1 cellular context compared by ENCODE assay signal in the genomic region with DNA sequence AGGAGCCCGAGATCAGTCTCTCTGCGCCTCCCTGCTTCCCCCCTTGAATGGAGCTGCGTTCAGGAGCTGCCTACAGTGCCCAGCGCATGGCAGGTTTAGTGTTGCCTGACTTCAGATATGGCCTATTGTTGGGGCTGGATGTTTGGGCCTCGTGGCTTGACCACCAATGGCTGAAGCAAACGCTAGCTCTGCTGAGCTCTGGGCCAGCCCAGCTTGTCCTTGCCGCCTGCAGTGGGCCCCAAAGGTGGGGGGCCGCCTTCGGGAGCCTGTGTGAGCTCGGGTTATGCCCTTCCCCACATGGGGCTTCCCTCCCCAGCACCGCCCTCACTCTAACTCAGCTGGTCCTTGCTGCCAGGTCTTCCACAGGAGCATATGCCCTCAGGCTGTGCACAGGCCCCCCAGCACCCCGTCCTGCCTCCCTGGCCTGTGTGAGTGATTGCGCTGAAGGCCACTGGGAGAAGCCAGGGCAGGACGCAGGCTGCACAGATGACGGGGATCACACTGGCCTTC.
TF ChIP-seq lines count a peak whose summit lies in the region.

No MANE protein-coding gene starts in this region.

TF ChIP-seq in WTC11, 78 proteins besides CTCF, POLR2A, EP300 and RAD21 (continued from another document):
- TF ChIP-seq, protein P1, sequence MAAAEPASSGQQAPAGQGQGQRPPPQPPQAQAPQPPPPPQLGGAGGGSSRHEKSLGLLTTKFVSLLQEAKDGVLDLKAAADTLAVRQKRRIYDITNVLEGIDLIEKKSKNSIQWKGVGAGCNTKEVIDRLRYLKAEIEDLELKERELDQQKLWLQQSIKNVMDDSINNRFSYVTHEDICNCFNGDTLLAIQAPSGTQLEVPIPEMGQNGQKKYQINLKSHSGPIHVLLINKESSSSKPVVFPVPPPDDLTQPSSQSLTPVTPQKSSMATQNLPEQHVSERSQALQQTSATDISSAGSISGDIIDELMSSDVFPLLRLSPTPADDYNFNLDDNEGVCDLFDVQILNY (CRISPR knock-in tag; IDR thresholded peaks at IDR 0.05) = no peak
- TF ChIP-seq FOXJ3 (CRISPR knock-in tag; IDR thresholded peaks at IDR 0.05; ENCODE audit: borderline replicate concordance) = no peak
- TF ChIP-seq SMAD4 (CRISPR knock-in tag; IDR thresholded peaks at IDR 0.05) = no peak
- TF ChIP-seq ARID4B (CRISPR knock-in tag; IDR thresholded peaks at IDR 0.05; ENCODE audit: borderline replicate concordance) = no peak
- TF ChIP-seq, protein P2, sequence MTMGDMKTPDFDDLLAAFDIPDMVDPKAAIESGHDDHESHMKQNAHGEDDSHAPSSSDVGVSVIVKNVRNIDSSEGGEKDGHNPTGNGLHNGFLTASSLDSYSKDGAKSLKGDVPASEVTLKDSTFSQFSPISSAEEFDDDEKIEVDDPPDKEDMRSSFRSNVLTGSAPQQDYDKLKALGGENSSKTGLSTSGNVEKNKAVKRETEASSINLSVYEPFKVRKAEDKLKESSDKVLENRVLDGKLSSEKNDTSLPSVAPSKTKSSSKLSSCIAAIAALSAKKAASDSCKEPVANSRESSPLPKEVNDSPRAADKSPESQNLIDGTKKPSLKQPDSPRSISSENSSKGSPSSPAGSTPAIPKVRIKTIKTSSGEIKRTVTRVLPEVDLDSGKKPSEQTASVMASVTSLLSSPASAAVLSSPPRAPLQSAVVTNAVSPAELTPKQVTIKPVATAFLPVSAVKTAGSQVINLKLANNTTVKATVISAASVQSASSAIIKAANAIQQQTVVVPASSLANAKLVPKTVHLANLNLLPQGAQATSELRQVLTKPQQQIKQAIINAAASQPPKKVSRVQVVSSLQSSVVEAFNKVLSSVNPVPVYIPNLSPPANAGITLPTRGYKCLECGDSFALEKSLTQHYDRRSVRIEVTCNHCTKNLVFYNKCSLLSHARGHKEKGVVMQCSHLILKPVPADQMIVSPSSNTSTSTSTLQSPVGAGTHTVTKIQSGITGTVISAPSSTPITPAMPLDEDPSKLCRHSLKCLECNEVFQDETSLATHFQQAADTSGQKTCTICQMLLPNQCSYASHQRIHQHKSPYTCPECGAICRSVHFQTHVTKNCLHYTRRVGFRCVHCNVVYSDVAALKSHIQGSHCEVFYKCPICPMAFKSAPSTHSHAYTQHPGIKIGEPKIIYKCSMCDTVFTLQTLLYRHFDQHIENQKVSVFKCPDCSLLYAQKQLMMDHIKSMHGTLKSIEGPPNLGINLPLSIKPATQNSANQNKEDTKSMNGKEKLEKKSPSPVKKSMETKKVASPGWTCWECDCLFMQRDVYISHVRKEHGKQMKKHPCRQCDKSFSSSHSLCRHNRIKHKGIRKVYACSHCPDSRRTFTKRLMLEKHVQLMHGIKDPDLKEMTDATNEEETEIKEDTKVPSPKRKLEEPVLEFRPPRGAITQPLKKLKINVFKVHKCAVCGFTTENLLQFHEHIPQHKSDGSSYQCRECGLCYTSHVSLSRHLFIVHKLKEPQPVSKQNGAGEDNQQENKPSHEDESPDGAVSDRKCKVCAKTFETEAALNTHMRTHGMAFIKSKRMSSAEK (CRISPR knock-in tag; IDR thresholded peaks at IDR 0.05; ENCODE audit: borderline replicate concordance) = no peak
- TF ChIP-seq ZNF121 (CRISPR knock-in tag; IDR thresholded peaks at IDR 0.05) = no peak
- TF ChIP-seq NFE2L1 (CRISPR knock-in tag; IDR thresholded peaks at IDR 0.05) = no peak
- no peak for TF ChIP-seq EMX1 (CRISPR knock-in tag; IDR thresholded peaks at IDR 0.05)
- no peak for TF ChIP-seq E2F1 (CRISPR knock-in tag; IDR thresholded peaks at IDR 0.05)
- TF ChIP-seq, protein P3, sequence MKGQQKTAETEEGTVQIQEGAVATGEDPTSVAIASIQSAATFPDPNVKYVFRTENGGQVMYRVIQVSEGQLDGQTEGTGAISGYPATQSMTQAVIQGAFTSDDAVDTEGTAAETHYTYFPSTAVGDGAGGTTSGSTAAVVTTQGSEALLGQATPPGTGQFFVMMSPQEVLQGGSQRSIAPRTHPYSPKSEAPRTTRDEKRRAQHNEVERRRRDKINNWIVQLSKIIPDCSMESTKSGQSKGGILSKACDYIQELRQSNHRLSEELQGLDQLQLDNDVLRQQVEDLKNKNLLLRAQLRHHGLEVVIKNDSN (CRISPR knock-in tag; IDR thresholded peaks at IDR 0.05) = no peak
- no peak for TF ChIP-seq RELA (CRISPR knock-in tag; IDR thresholded peaks at IDR 0.05; ENCODE audit: borderline replicate concordance)
- no peak for TF ChIP-seq MXD4 (CRISPR knock-in tag; IDR thresholded peaks at IDR 0.05; ENCODE audit: borderline replicate concordance)
- TF ChIP-seq, protein P4, sequence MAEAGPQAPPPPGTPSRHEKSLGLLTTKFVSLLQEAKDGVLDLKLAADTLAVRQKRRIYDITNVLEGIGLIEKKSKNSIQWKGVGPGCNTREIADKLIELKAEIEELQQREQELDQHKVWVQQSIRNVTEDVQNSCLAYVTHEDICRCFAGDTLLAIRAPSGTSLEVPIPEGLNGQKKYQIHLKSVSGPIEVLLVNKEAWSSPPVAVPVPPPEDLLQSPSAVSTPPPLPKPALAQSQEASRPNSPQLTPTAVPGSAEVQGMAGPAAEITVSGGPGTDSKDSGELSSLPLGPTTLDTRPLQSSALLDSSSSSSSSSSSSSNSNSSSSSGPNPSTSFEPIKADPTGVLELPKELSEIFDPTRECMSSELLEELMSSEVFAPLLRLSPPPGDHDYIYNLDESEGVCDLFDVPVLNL (CRISPR knock-in tag; IDR thresholded peaks at IDR 0.05; ENCODE audit: borderline replicate concordance, low read depth) = no peak
- TF ChIP-seq ZBTB21 (CRISPR knock-in tag; IDR thresholded peaks at IDR 0.05; ENCODE audit: borderline replicate concordance) = 0 out of 2 replicates have a peak, but pooled peaks have one; percentile 34
